In genomic region chr22:23913661-23914353, GRCh38 we compare ENCODE assay signal across 1 cellular context.
TF ChIP-seq lines count a peak whose summit lies in the region.

No MANE protein-coding gene starts in this region.

TF ChIP-seq in HepG2, 621 proteins besides CTCF, POLR2A, EP300 and RAD21 (continued from another document and continues in another):
- peak; percentile 72; the same call in 1 of the 2 replicates for TF ChIP-seq JUNB (CRISPR knock-in tag; IDR thresholded peaks at IDR 0.05; ENCODE audit: borderline replicate concordance)
- TF ChIP-seq, protein P1, sequence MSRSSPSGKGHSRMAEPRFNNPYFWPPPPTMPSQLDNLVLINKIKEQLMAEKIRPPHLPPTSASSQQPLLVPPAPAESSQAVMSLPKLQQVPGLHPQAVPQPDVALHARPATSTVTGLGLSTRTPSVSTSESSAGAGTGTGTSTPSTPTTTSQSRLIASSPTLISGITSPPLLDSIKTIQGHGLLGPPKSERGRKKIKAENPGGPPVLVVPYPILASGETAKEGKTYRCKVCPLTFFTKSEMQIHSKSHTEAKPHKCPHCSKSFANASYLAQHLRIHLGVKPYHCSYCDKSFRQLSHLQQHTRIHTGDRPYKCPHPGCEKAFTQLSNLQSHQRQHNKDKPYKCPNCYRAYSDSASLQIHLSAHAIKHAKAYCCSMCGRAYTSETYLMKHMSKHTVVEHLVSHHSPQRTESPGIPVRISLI (CRISPR knock-in tag; IDR thresholded peaks at IDR 0.05; ENCODE audit: borderline replicate concordance): no peak; the same call in 1 of the 2 replicates
- TF ChIP-seq JUN (CRISPR knock-in tag; IDR thresholded peaks at IDR 0.05): no peak
- peak; percentile 67; the same call in 1 of the 2 replicates for TF ChIP-seq FOXK2 (IDR thresholded peaks at IDR 0.05)
- TF ChIP-seq KLF11 (CRISPR knock-in tag; IDR thresholded peaks at IDR 0.05): peak; percentile 82; the same call in 1 of the 2 replicates
- no peak for TF ChIP-seq ZNF260 (CRISPR knock-in tag; IDR thresholded peaks at IDR 0.05; ENCODE audit: borderline replicate concordance, low read depth)
- no peak for TF ChIP-seq ZNF180 (CRISPR knock-in tag; IDR thresholded peaks at IDR 0.05; ENCODE audit: borderline replicate concordance, low read depth)
- TF ChIP-seq ZBTB33 (CRISPR knock-in tag; IDR thresholded peaks at IDR 0.05): no peak
- no peak; the same call in 1 of the 2 replicates for TF ChIP-seq MTERF4 (CRISPR knock-in tag; IDR thresholded peaks at IDR 0.05)
- 0 out of 2 replicates have a peak, but pooled peaks have one; percentile 56 for TF ChIP-seq ZFP1 (CRISPR knock-in tag; IDR thresholded peaks at IDR 0.05)
- TF ChIP-seq CCAR2 (optimal IDR thresholded peaks at IDR 0.05; ENCODE audit: low read depth, low read length): no peak
- no peak for TF ChIP-seq KIAA2018 (CRISPR knock-in tag; IDR thresholded peaks at IDR 0.05; ENCODE audit: borderline replicate concordance)
- no peak for TF ChIP-seq CEBPB (IDR thresholded peaks at IDR 0.05; ENCODE audit: borderline replicate concordance, low read depth, low read length)
- no peak for TF ChIP-seq BRF2 (CRISPR knock-in tag; IDR thresholded peaks at IDR 0.05)
- peak; percentile 81; the same call in 1 of the 2 replicates for TF ChIP-seq RELA (CRISPR knock-in tag; IDR thresholded peaks at IDR 0.05)
- TF ChIP-seq ZNF619 (CRISPR knock-in tag; IDR thresholded peaks at IDR 0.05): no peak; the same call in 1 of the 2 replicates
- no peak for TF ChIP-seq SMARCC2 (IDR thresholded peaks at IDR 0.05)
- no peak for TF ChIP-seq NFIC (IDR thresholded peaks at IDR 0.05; ENCODE audit: low read length)
- TF ChIP-seq ZNF101 (CRISPR knock-in tag; IDR thresholded peaks at IDR 0.05; ENCODE audit: borderline replicate concordance, low read depth): no peak
- no peak for TF ChIP-seq ZNF264 (CRISPR knock-in tag; IDR thresholded peaks at IDR 0.05)
- TF ChIP-seq HOXA3 (CRISPR knock-in tag; IDR thresholded peaks at IDR 0.05): peak; percentile 80
- peak; percentile 99 for TF ChIP-seq ZNF572 (CRISPR knock-in tag; IDR thresholded peaks at IDR 0.05)
- TF ChIP-seq ZNF747 (CRISPR knock-in tag; IDR thresholded peaks at IDR 0.05; ENCODE audit: borderline replicate concordance): peak; percentile 95
- no peak for TF ChIP-seq HNF4G (IDR thresholded peaks at IDR 0.05; ENCODE audit: borderline replicate concordance, low read depth, low read length)
- peak; percentile 67 for TF ChIP-seq HNF4G (CRISPR knock-in tag; IDR thresholded peaks at IDR 0.05; ENCODE audit: borderline replicate concordance, low read depth)
- no peak for TF ChIP-seq RERE (CRISPR knock-in tag; IDR thresholded peaks at IDR 0.05; ENCODE audit: low read depth)
- peak; percentile 88; the same call in 1 of the 2 replicates for TF ChIP-seq ZBTB20 (CRISPR knock-in tag; IDR thresholded peaks at IDR 0.05; ENCODE audit: borderline replicate concordance, low read depth)
- TF ChIP-seq, protein P2, sequence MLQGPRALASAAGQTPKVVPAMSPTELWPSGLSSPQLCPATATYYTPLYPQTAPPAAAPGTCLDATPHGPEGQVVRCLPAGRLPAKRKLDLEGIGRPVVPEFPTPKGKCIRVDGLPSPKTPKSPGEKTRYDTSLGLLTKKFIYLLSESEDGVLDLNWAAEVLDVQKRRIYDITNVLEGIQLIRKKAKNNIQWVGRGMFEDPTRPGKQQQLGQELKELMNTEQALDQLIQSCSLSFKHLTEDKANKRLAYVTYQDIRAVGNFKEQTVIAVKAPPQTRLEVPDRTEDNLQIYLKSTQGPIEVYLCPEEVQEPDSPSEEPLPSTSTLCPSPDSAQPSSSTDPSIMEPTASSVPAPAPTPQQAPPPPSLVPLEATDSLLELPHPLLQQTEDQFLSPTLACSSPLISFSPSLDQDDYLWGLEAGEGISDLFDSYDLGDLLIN (CRISPR knock-in tag; IDR thresholded peaks at IDR 0.05; ENCODE audit: borderline replicate concordance): peak; percentile 75
- TF ChIP-seq, protein P3, sequence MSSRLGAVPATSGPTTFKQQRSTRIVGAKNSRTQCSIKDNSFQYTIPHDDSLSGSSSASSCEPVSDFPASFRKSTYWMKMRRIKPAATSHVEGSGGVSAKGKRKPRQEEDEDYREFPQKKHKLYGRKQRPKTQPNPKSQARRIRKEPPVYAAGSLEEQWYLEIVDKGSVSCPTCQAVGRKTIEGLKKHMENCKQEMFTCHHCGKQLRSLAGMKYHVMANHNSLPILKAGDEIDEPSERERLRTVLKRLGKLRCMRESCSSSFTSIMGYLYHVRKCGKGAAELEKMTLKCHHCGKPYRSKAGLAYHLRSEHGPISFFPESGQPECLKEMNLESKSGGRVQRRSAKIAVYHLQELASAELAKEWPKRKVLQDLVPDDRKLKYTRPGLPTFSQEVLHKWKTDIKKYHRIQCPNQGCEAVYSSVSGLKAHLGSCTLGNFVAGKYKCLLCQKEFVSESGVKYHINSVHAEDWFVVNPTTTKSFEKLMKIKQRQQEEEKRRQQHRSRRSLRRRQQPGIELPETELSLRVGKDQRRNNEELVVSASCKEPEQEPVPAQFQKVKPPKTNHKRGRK (CRISPR knock-in tag; IDR thresholded peaks at IDR 0.05): 0 out of 2 replicates have a peak, but pooled peaks have one; percentile 62
- peak; percentile 91; the same call in 1 of the 2 replicates for TF ChIP-seq ZNF350 (CRISPR knock-in tag; IDR thresholded peaks at IDR 0.05; ENCODE audit: borderline replicate concordance, low read depth)
- no peak for TF ChIP-seq ZFP36L1 (CRISPR knock-in tag; IDR thresholded peaks at IDR 0.05)
- peak; percentile 86 for TF ChIP-seq THAP11 (CRISPR knock-in tag; IDR thresholded peaks at IDR 0.05)
- TF ChIP-seq ZNF850 (CRISPR knock-in tag; conservative IDR thresholded peaks at IDR 0.05): no peak
- TF ChIP-seq STAT5B (CRISPR knock-in tag; IDR thresholded peaks at IDR 0.05): no peak
